25 cellular contexts compared by ENCODE assay signal in the genomic region with DNA sequence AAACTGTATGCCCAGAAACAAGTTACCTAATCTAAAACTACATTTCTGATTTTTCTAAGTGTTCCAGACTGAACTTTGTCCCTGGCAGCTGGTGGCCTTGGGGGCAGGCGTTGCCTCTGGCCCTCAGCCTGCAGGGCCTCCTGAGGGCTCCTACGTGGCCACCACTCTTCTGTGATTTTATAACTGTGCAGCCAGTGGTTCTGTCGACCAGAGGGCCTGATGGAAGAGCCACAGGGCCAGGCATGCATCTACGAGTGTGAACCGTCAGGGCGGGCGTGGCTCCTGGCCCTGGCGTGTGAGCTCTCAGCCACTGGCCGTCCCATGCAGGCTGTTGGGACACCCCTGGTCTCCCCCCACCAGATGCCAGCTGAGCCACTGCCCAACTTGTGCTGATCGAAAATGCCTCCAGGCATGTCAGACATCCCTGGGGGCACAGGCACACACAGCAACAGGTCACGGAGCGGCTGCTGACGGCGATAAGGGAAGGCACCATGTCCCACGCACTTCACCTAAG.
DNase-seq lines count a peak whose midpoint lies in the region; ATAC-seq, FAIRE-seq and TF ChIP-seq lines count a peak whose summit lies in the region.
"Had no signal": no experiment of that assay in that cellular context is flagged by ENCODE, and none has a peak within 500 bp of the region (broad histone marks: within the 10 kb centered on the region; RNA-seq: fewer than 3 reads in every experiment).

No MANE protein-coding gene starts in this region.

- H3K27me3 ChIP-seq in adrenal gland (no peaks in the 10 kb centered on the region), mesenchymal stem cell (ENCODE audit: control insufficient read depth in 1 of 2, insufficient read depth in 1 of 2, low read length in 2 of 2) (no peaks in the 10 kb centered on the region), spleen (replicated peaks in 1 of 7) (no peaks in the 10 kb centered on the region)
- H3K27me3 ChIP-seq in CD8-positive, alpha-beta T cell (ENCODE audit: insufficient read depth, low read length) = no peaks in the 10 kb centered on the region

- no peak overlapping the region for H3K27ac Mint-ChIP-seq in CD8-positive, alpha-beta T cell
- H3K27ac Mint-ChIP-seq: activated naive CD4-positive, alpha-beta T cell treated with anti-CD3 and anti-CD28 coated beads, Interleukin-2, amount 50 U/mL, for 24 hours had no signal

- peak overlapping the region; percentile 19 for H4K91ac ChIP-seq in mesenchymal stem cell (ENCODE audit: low read length)

- DNase-seq in adrenal gland (peak in 6 of 7 donors; percentile 57 to 76 (median 69)), mesenchymal stem cell (no peak), spleen (peak; percentile 75), foreskin fibroblast (no peak), DMS153 (lab: John Stamatoyannopoulos, UW) (no peak), GM12891 (ENCODE audit: insufficient read length, low spot score) (no peak)
- DNase-seq in CD8-positive, alpha-beta T cell = no peak
- DNase-seq: activated CD4-positive, alpha-beta T cell treated with anti-CD3 and anti-CD28 coated beads for 4 hours; effector CD4-positive, alpha-beta T cell; erythroblast; foreskin melanocyte; naive thymus-derived CD8-positive, alpha-beta T cell; NCI-H1092; NCI-H2029; NCI-H226; PC-9; stimulated activated CD4-positive, alpha-beta T cell treated with anti-CD3 and anti-CD28 coated beads, Interleukin-2, amount 100 ng/mL, for 48 hours; stimulated activated naive CD8-positive, alpha-beta T cell treated with anti-CD3 and anti-CD28 coated beads, Interleukin-15, amount 100 ng/mL, for 72 hours had no signal

- H4K8ac ChIP-seq in mesenchymal stem cell (ENCODE audit: low read length) = no peak overlapping the region

- no peak overlapping the region for H3K4me3 ChIP-seq in HEK293 (ENCODE audit: low read depth, low read length)
- H3K4me3 ChIP-seq in adrenal gland = no peak overlapping the region
- peak overlapping the region in 1 of 2 experiments; percentile 25 for H3K4me3 ChIP-seq in mesenchymal stem cell (ENCODE audit: insufficient read depth in 1 of 2, low read depth in 1 of 2, low read length in 2 of 2)
- H3K4me3 ChIP-seq in spleen = no peak overlapping the region
- no peak overlapping the region for H3K4me3 ChIP-seq in foreskin fibroblast (ENCODE audit: low read depth in 1 of 2, low read length in 2 of 2)
- H3K4me3 ChIP-seq in CD8-positive, alpha-beta T cell (ENCODE audit: low read depth, low read length) = no peak overlapping the region
- H3K4me3 ChIP-seq: PC-9, smooth muscle cell had no signal

- H2BK15ac ChIP-seq in mesenchymal stem cell (ENCODE audit: low read depth, poor library complexity, severe bottlenecking) = no peak overlapping the region

- H2AK5ac ChIP-seq in mesenchymal stem cell (ENCODE audit: low read length, severe bottlenecking) = no peak overlapping the region

- FAIRE-seq in GM12891 (lab: Jason Lieb, UNC) = no peak
- FAIRE-seq: D721Med, H1, urothelium cell line had no signal

- no peak overlapping the region for H3K23ac ChIP-seq in mesenchymal stem cell (ENCODE audit: low read length in 2 of 2)

- no peak overlapping the region for H3K4ac ChIP-seq in mesenchymal stem cell (ENCODE audit: low read depth in 1 of 2, low read length in 2 of 2)

- H3K79me1 ChIP-seq in mesenchymal stem cell (replicated peaks; ENCODE audit: low read length, poor library complexity, severe bottlenecking) = peaks cover 6% of the 10 kb centered on the region

- H3K9me3 ChIP-seq in HEK293 (ENCODE audit: control insufficient read depth, insufficient read depth, low read depth, low read length) = no peaks in the 10 kb centered on the region
- no peaks in the 10 kb centered on the region for H3K9me3 ChIP-seq in adrenal gland (replicated peaks in 1 of 3)
- H3K9me3 ChIP-seq in mesenchymal stem cell (ENCODE audit: control insufficient read depth, low read length) = no peaks in the 10 kb centered on the region
- H3K9me3 ChIP-seq in spleen = no peaks in the 10 kb centered on the region
- no peaks in the 10 kb centered on the region for H3K9me3 ChIP-seq in CD8-positive, alpha-beta T cell (ENCODE audit: low read length)

- H3K9ac ChIP-seq in mesenchymal stem cell (ENCODE audit: low read length) = peak overlapping the region; percentile 57

- no peak overlapping the region for H2BK12ac ChIP-seq in mesenchymal stem cell (ENCODE audit: low read length in 2 of 2)

- no peaks in the 10 kb centered on the region for H3K9me3 Mint-ChIP-seq in CD8-positive, alpha-beta T cell
- H3K9me3 Mint-ChIP-seq: activated naive CD4-positive, alpha-beta T cell treated with anti-CD3 and anti-CD28 coated beads, Interleukin-2, amount 50 U/mL, for 24 hours; CD14-positive monocyte; stimulated activated naive CD8-positive, alpha-beta T cell treated with anti-CD3 and anti-CD28 coated beads, Interleukin-15, amount 100 ng/mL, for 72 hours had no signal

- POLR2A ChIA-PET in HEK293 (lab: Yijun Ruan, JAX) = no interaction called here
- POLR2A ChIA-PET in CD8-positive, alpha-beta T cell (lab: Charles Lee) = no interaction called here

- TF ChIP-seq CTCF in HEK293 (tag by site-specific recombination; IDR thresholded peaks at IDR 0.05) = no peak
- TF ChIP-seq CTCF in adrenal gland (IDR thresholded peaks at IDR 0.05) = no peak
- TF ChIP-seq CTCF in spleen (IDR thresholded peaks at IDR 0.05 in 8 of 11, conservative IDR thresholded peaks at IDR 0.05 in 3 of 11) = no peak
- no peak for TF ChIP-seq CTCF in foreskin fibroblast (IDR thresholded peaks at IDR 0.05; ENCODE audit: low read depth, low read length)
- TF ChIP-seq CTCF in CD8-positive, alpha-beta T cell (IDR thresholded peaks at IDR 0.05) = no peak

- no peak overlapping the region for H3K4me2 ChIP-seq in mesenchymal stem cell (ENCODE audit: low read length, poor library complexity, severe bottlenecking)
- H3K4me2 ChIP-seq: PC-9, smooth muscle cell had no signal

- CTCF ChIA-PET in HEK293 (lab: Yijun Ruan, JAX) = no interaction called here
- CTCF ChIA-PET in CD8-positive, alpha-beta T cell (lab: Charles Lee) = no interaction called here

- H2BK5ac ChIP-seq in mesenchymal stem cell (ENCODE audit: low read depth, low read length, poor library complexity, severe bottlenecking) = no peak overlapping the region

- H3K14ac ChIP-seq in mesenchymal stem cell (ENCODE audit: low read length in 2 of 2) = no peak overlapping the region

- peaks cover 18% of the 10 kb centered on the region for H3K36me3 Mint-ChIP-seq in CD8-positive, alpha-beta T cell
- H3K36me3 Mint-ChIP-seq: CD14-positive monocyte had no signal

- intact Hi-C loops in adrenal gland (cut with DNase I) = no loop called here
- intact Hi-C loops in spleen (cut with DNase I; ENCODE audit: low total_unique reads) = no loop called here
- intact Hi-C loops in CD8-positive, alpha-beta T cell (cut with DNase I, micrococcal nuclease) = no loop called here

- H2BK120ac ChIP-seq in mesenchymal stem cell (ENCODE audit: low read depth, low read length) = no peak overlapping the region

- H3K4me1 Mint-ChIP-seq in CD8-positive, alpha-beta T cell (ENCODE audit: low read depth) = no peaks in the 10 kb centered on the region
- H3K4me1 Mint-ChIP-seq: activated naive CD4-positive, alpha-beta T cell treated with anti-CD3 and anti-CD28 coated beads, Interleukin-2, amount 50 U/mL, for 24 hours; stimulated activated naive CD8-positive, alpha-beta T cell treated with anti-CD3 and anti-CD28 coated beads, Interleukin-15, amount 100 ng/mL, for 72 hours had no signal

- H3K27ac ChIP-seq in HEK293 (ENCODE audit: extremely low read depth, low read depth, low read length) = no peak overlapping the region
- H3K27ac ChIP-seq in adrenal gland = peak overlapping the region; percentile 47 to 84 (median 59)
- no peak overlapping the region for H3K27ac ChIP-seq in mesenchymal stem cell (ENCODE audit: low read length, poor library complexity, severe bottlenecking)
- H3K27ac ChIP-seq in spleen = peak overlapping the region in 6 of 8 donors; percentile 61 to 80 (median 76)
- H3K27ac ChIP-seq in CD8-positive, alpha-beta T cell (ENCODE audit: low read depth, low read length) = no peak overlapping the region
- H3K27ac ChIP-seq: PC-9 had no signal

- H3K36me3 ChIP-seq in HEK293 (ENCODE audit: control insufficient read depth in 2 of 2, insufficient read depth in 1 of 2, low read length in 2 of 2) (peaks cover 0 to 34% of the 10 kb centered on the region in 2 experiments; a peak in 2 of 3 replicates), adrenal gland (replicated peaks in 1 of 2) (peaks cover 0 to 8% of the 10 kb centered on the region in 2 donors), mesenchymal stem cell (ENCODE audit: control insufficient read depth in 1 of 2, insufficient read depth in 2 of 2, low read depth in 1 of 2, low read length in 2 of 2) (peaks cover 44 to 48% of the 10 kb centered on the region in 2 experiments), spleen (no peaks in the 10 kb centered on the region)
- H3K36me3 ChIP-seq in CD8-positive, alpha-beta T cell (ENCODE audit: insufficient read depth, low read length) = no peaks in the 10 kb centered on the region

- no peak for TF ChIP-seq POLR2A in adrenal gland (IDR thresholded peaks at IDR 0.05)
- TF ChIP-seq POLR2A in spleen (IDR thresholded peaks at IDR 0.05) = no peak
- TF ChIP-seq POLR2A in GM12891 (IDR thresholded peaks at IDR 0.05; ENCODE audit: low read depth, low read length) = no peak

- no peak overlapping the region for H2AFZ ChIP-seq in mesenchymal stem cell (ENCODE audit: low read depth, low read length)
- H2AFZ ChIP-seq: PC-9 had no signal

- H3K18ac ChIP-seq in mesenchymal stem cell (ENCODE audit: low read depth in 1 of 2, low read length in 2 of 2) = no peak overlapping the region

- 51 to 56% (median 53%) methylated on average over 7 to 15 of the region's 15 CpGs for WGBS in adrenal gland, 4 donors
- WGBS in mesenchymal stem cell = 96% methylated on average over 15 of the region's 15 CpGs
- WGBS in spleen, 5 donors = 62 to 91% (median 75%) methylated on average over 7 to 15 of the region's 15 CpGs

- H3K4me3 Mint-ChIP-seq in CD8-positive, alpha-beta T cell = no peak overlapping the region
- H3K4me3 Mint-ChIP-seq: activated naive CD4-positive, alpha-beta T cell treated with anti-CD3 and anti-CD28 coated beads, Interleukin-2, amount 50 U/mL, for 24 hours; CD14-positive monocyte; stimulated activated naive CD8-positive, alpha-beta T cell treated with anti-CD3 and anti-CD28 coated beads, Interleukin-15, amount 100 ng/mL, for 72 hours had no signal

- ATAC-seq in CD8-positive, alpha-beta T cell = no peak
- ATAC-seq: naive thymus-derived CD8-positive, alpha-beta T cell; stimulated activated naive CD8-positive, alpha-beta T cell treated with anti-CD3 and anti-CD28 coated beads, Interleukin-15, amount 100 ng/mL, for 72 hours had no signal

- H3K4me1 ChIP-seq in HEK293 (ENCODE audit: control insufficient read depth, insufficient read depth, low read length) (no peaks in the 10 kb centered on the region), adrenal gland (replicated peaks in 1 of 2) (peaks cover 12 to 13% of the 10 kb centered on the region in 2 donors), mesenchymal stem cell (ENCODE audit: control insufficient read depth, insufficient read depth, low read depth, low read length) (peaks cover 11% of the 10 kb centered on the region), spleen (peaks cover 11 to 87% (median 26%) of the 10 kb centered on the region in 6 donors)
- no peaks in the 10 kb centered on the region for H3K4me1 ChIP-seq in CD8-positive, alpha-beta T cell (ENCODE audit: insufficient read depth, low read length)

- H3K27me3 Mint-ChIP-seq in CD8-positive, alpha-beta T cell (ENCODE audit: low read depth) = no peaks in the 10 kb centered on the region
- H3K27me3 Mint-ChIP-seq: naive thymus-derived CD8-positive, alpha-beta T cell; stimulated activated naive CD8-positive, alpha-beta T cell treated with anti-CD3 and anti-CD28 coated beads, Interleukin-15, amount 100 ng/mL, for 72 hours had no signal

Comparison
In these comparisons a context has a peak if more than half of its experiments do, and no peak if none do; other contexts are left out.
1. H3K27ac ChIP-seq: peak in adrenal gland (5 of 5) and spleen (6 of 8); none in HEK293 (single experiment), mesenchymal stem cell (single experiment) and CD8-positive, alpha-beta T cell (single experiment).
2. DNase-seq: peak in adrenal gland (6 of 7) and spleen (single experiment); none in mesenchymal stem cell (single experiment), foreskin fibroblast (0 of 2), DMS153 (single experiment), GM12891 (single experiment) and CD8-positive, alpha-beta T cell (0 of 7).